15 cellular contexts compared by ENCODE assay signal in the genomic region with DNA sequence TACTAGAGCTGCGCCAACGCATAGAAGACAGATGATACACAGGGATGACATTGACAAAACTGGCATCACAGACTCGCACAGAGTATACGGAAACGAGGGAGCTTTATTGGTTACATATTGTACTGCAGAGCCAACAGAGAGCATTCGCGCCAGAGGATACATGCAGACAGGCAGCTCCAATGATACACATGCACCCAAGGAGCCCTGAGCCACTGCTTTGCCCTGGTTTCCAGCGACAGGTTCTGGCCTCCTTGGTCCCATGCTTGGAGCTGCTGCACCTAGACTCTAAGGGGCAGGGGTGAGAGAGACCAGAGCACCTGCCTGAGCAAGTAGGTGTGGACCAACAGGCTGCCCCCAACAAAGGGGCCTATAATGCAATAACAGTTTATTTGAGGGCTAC.
DNase-seq lines count a peak whose midpoint lies in the region; ATAC-seq and TF ChIP-seq lines count a peak whose summit lies in the region.
"Had no signal": no experiment of that assay in that cellular context is flagged by ENCODE, and none has a peak within 500 bp of the region (broad histone marks: within the 10 kb centered on the region; RNA-seq: fewer than 3 reads in every experiment).

No MANE protein-coding gene starts in this region.

- H3K9me3 Mint-ChIP-seq in HFFc6, result no peaks in the 10 kb centered on the region
- peaks cover 27% of the 10 kb centered on the region for H3K9me3 Mint-ChIP-seq in glutamatergic neuron (ENCODE audit: unreplicated experiment)

- H3K36me3 Mint-ChIP-seq in HFFc6 (ENCODE audit: low read depth), result peaks cover 48% of the 10 kb centered on the region
- H3K36me3 Mint-ChIP-seq in glutamatergic neuron (ENCODE audit: unreplicated experiment), result peaks cover 11% of the 10 kb centered on the region

- H3K27me3 Mint-ChIP-seq in HFFc6 (ENCODE audit: insufficient read depth) (peaks cover 3% of the 10 kb centered on the region), glutamatergic neuron (ENCODE audit: unreplicated experiment) (peaks cover 7% of the 10 kb centered on the region)

- ATAC-seq in GM21367 (IDR thresholded peaks at IDR 0.05; ENCODE audit: unreplicated experiment) (no peak), GM19035 (IDR thresholded peaks at IDR 0.05; ENCODE audit: unreplicated experiment) (no peak)

- peak overlapping the region; percentile 27; the same call in 1 of the 2 replicates for H3K27ac Mint-ChIP-seq in HFFc6
- H3K27ac Mint-ChIP-seq in glutamatergic neuron (ENCODE audit: unreplicated experiment), result peak overlapping the region; percentile 60

- DNase-seq in Ammon's horn (ENCODE audit: low spot score) (peak; percentile 71), HFFc6 (no peak), glutamatergic neuron (no peak), midbrain (lab: John Stamatoyannopoulos, UW) (no peak), HT-29 (ENCODE audit: low spot score) (no peak)
- DNase-seq: AML-193, DMS 273 treated with DMSO at 0.1 percent for 48 hours, MV-4-11, NCI-H1417 treated with DMSO at 0.1 percent for 48 hours, NCI-H2029, NCI-H510A, SHP77 treated with DMSO at 0.1 percent for 48 hours had no signal

- H3K4me1 Mint-ChIP-seq in HFFc6 (ENCODE audit: low read depth) (no peaks in the 10 kb centered on the region), glutamatergic neuron (ENCODE audit: low read depth, unreplicated experiment) (no peaks in the 10 kb centered on the region)

- H3K4me3 Mint-ChIP-seq in HFFc6, result no peak overlapping the region
- peak overlapping the region; percentile 56 for H3K4me3 Mint-ChIP-seq in glutamatergic neuron (ENCODE audit: unreplicated experiment)

- no peak for TF ChIP-seq CTCF in HFFc6 (IDR thresholded peaks at IDR 0.05)
- no peak for TF ChIP-seq CTCF in glutamatergic neuron (IDR thresholded peaks at IDR 0.05; ENCODE audit: partially characterized antibody, unreplicated experiment)

- H3K27ac ChIP-seq in angular gyrus (ENCODE audit: low read depth, low read length), result peak overlapping the region; percentile 46
